In the genomic region with DNA sequence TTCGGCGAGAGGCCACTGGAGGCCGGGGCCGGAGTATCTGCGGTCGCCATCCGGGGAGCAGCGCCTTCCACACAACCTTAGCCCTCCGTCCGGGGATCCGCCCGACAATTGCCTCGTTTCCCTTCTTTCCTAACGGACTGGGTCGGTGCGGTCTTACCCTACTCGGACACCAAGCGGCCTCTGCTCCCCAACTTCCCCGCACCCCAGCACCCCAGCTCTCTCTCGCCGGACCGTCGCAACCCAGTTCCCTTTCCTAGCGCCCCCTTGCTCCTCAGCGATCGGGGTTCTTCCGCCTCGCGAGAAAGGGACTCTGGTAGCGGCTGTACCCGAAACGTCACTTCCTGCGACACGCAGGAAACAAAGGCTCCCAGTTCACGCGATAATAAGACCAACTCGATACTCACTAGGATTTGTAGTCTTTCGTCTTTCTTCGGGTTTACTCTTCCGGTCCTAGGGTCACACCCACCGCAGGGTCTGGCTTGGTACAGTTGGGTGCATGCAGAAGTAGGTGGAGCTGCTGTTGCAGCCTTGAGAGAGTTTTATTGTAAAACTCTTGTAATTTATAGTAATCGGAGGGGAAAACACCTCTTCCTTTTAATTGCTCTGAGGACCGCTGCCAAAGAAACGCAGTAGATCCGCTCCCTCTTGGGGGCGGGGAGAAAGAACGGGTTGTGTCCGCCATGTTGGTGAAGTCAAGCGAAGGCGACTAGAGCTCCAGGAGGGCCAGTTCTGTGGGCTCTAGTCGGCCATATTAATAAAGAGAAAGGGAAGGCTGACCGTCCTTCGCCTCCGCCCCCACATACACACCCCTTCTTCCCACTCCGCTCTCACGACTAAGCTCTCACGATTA, we compare ENCODE assay signal across 8 cellular contexts. TPM values are rescaled to one million over a fixed set of nuclear protein-coding genes. Genes with fewer than 3 reads are reported as not detected.
A peak's percentile ranks its signal among the peaks of the same experiment; 100 is the strongest.
DNase-seq lines count a peak whose midpoint lies in the region; ATAC-seq, FAIRE-seq and TF ChIP-seq lines count a peak whose summit lies in the region.

TSS of gene THAP2 (plus strand) at position 741 of the 850 bp plus-strand sequence. CDS start 209 bp downstream, outside the sequence.
A gene with protein sequence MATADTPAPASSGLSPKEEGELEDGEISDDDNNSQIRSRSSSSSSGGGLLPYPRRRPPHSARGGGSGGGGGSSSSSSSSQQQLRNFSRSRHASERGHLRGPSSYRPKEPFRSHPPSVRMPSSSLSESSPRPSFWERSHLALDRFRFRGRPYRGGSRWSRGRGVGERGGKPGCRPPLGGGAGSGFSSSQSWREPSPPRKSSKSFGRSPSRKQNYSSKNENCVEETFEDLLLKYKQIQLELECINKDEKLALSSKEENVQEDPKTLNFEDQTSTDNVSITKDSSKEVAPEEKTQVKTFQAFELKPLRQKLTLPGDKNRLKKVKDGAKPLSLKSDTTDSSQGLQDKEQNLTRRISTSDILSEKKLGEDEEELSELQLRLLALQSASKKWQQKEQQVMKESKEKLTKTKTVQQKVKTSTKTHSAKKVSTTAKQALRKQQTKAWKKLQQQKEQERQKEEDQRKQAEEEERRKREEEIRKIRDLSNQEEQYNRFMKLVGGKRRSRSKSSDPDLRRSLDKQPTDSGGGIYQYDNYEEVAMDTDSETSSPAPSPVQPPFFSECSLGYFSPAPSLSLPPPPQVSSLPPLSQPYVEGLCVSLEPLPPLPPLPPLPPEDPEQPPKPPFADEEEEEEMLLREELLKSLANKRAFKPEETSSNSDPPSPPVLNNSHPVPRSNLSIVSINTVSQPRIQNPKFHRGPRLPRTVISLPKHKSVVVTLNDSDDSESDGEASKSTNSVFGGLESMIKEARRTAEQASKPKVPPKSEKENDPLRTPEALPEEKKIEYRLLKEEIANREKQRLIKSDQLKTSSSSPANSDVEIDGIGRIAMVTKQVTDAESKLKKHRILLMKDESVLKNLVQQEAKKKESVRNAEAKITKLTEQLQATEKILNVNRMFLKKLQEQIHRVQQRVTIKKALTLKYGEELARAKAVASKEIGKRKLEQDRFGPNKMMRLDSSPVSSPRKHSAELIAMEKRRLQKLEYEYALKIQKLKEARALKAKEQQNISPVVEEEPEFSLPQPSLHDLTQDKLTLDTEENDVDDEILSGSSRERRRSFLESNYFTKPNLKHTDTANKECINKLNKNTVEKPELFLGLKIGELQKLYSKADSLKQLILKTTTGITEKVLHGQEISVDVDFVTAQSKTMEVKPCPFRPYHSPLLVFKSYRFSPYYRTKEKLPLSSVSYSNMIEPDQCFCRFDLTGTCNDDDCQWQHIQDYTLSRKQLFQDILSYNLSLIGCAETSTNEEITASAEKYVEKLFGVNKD (N-terminal part only) (minus strand): TSS at position 288 of the 850 bp plus-strand sequence. CDS start 238 bp downstream, at position 50.

- H3K36me3 ChIP-seq in BJ (ENCODE audit: control insufficient read depth, insufficient read depth, low read length), result no peaks in the 10 kb centered on the region

- peak; percentile 89 for ATAC-seq in HG03442 (IDR thresholded peaks at IDR 0.05; ENCODE audit: unreplicated experiment)

- H3K27ac ChIP-seq in layer of hippocampus (ENCODE audit: low read depth, low read length), result peak within 1 kb of the TSS; percentile 97

- POLR2A ChIA-PET in BJ (lab: Charles Lee), result interaction anchor here (1.0 kb wide), 2 partner anchors 22 to 91 kb away, joined by 3 read pairs; partner anchors contain the start of genes RAB21 and TMEM19

- TF ChIP-seq CTCF in BJ (IDR thresholded peaks at IDR 0.05; ENCODE audit: insufficient read depth, low read depth, low read length), result peak; percentile 60

- H3K27me3 ChIP-seq in BJ (ENCODE audit: control insufficient read depth, insufficient read depth, low read length) (no peaks in the 10 kb centered on the region), layer of hippocampus (ENCODE audit: control insufficient read depth, insufficient read depth, low read length) (no peaks in the 10 kb centered on the region)

- DNase-seq in BJ (ENCODE audit: low read depth) (peak; percentile 99), GM19238 (ENCODE audit: insufficient read length, low spot score) (peak; percentile 54), NCI-H510A treated with DMSO at 0.1 percent for 48 hours (lab: John Stamatoyannopoulos, UW) (peak; percentile 100)
- DNase-seq in activated CD4-positive, alpha-beta T cell treated with anti-CD3 and anti-CD28 coated beads for 4 hours, result peak; percentile 86 to 90
- peak; percentile 68 to 79 for DNase-seq in stimulated activated CD4-positive, alpha-beta T cell treated with anti-CD3 and anti-CD28 coated beads, Interleukin-1b, Interleukin-23, amount 100 ng/mL, for 4 hours (ENCODE audit: low read depth in 2 of 2)

- peak within 1 kb of the TSS; percentile 65 for H3K4me3 ChIP-seq in BJ (ENCODE audit: low read depth, low read length)

- CTCF ChIA-PET in BJ (lab: Yijun Ruan, JAX), result interaction anchor here (0.9 to 2.3 kb wide), 5 partner anchors 14 to 35 kb away, joined by 3 to 7 read pairs (median 6); partner anchors contain the start of gene TMEM19

- FAIRE-seq in colon (lab: Jason Lieb, UNC), result peak; percentile 71

RNA-seq across cellular contexts. Expression of gene THAP2, which starts in this region (rescaled TPM):
- 1.1 and 2.5 TPM in 2 replicates for polyA plus RNA-seq in BJ (2011; rRNA removed)
- polyA minus RNA-seq in BJ (2011; rRNA and poly(A)+ RNA removed), result 0.62 and 0.85 TPM in 2 replicates

RNA-seq across cellular contexts. Expression of the second gene that starts in this region (rescaled TPM):
- polyA plus RNA-seq in BJ (2011; rRNA removed), result 12.6 and 25.3 TPM in 2 replicates
- polyA minus RNA-seq in BJ (2011; rRNA and poly(A)+ RNA removed), result 13.3 and 15.4 TPM in 2 replicates

Comparison
In these comparisons a context has a peak if more than half of its experiments do, and no peak if none do; other contexts are left out.
1. Peak in every context shown above with its lines: DNase-seq, ATAC-seq, H3K4me3 ChIP-seq and H3K27ac ChIP-seq.